ENCODE assay signal across 19 cellular contexts in genomic region chr3:108391917-108392585, GRCh38.
A peak's percentile ranks its signal among the peaks of the same experiment; 100 is the strongest.
DNase-seq lines count a peak whose midpoint lies in the region; ATAC-seq and TF ChIP-seq lines count a peak whose summit lies in the region.
"Had no signal": no experiment of that assay in that cellular context is flagged by ENCODE, and none has a peak within 500 bp of the region (broad histone marks: within the 10 kb centered on the region; RNA-seq: fewer than 3 reads in every experiment).

No MANE protein-coding gene starts in this region.

- TF ChIP-seq CTCF in astrocyte of the cerebellum (IDR thresholded peaks at IDR 0.05; ENCODE audit: low read depth, low read length, missing control alignments) = no peak

- DNase-seq in AG20443 (ENCODE audit: low spot score) = peak; percentile 27
- DNase-seq in NCI-H1694 (lab: John Stamatoyannopoulos, UW) = peak; percentile 64
- DNase-seq in astrocyte of the cerebellum (ENCODE audit: low read depth) = peak; percentile 84
- peak; percentile 38 for DNase-seq in fibroblast of the conjunctiva (ENCODE audit: low read depth)
- no peak for DNase-seq in stimulated activated CD4-positive, alpha-beta T cell treated with anti-CD3 and anti-CD28 coated beads, Interleukin-4, amount 100 ng/mL, for 24 hours
- no peak for DNase-seq in GM19240 (ENCODE audit: insufficient read length, low spot score)
- no peak for DNase-seq in SIG-M5 (lab: John Stamatoyannopoulos, UW)
- DNase-seq: activated effector memory CD4-positive, alpha-beta T cell treated with anti-CD3 and anti-CD28 coated beads, Interleukin-2, amount 50 U/mL, for 16 hours; aorta; Caco-2; effector CD8-positive, alpha-beta T cell; Kasumi-1; mesendoderm; NCI-H2081 treated with DMSO at 0.1 percent for 48 hours; upper lobe of right lung had no signal

- H3K4me3 ChIP-seq in astrocyte of the cerebellum (ENCODE audit: low read depth, low read length) = no peak overlapping the region
- H3K4me3 ChIP-seq: gastroesophageal sphincter, SJSA1, upper lobe of right lung had no signal

- in situ Hi-C loops in astrocyte of the cerebellum (cut with HindIII; ENCODE audit: low sequenced_read_pairs) = no loop called here

- no peak for ATAC-seq in GM18907 (IDR thresholded peaks at IDR 0.05; ENCODE audit: unreplicated experiment)
- ATAC-seq: gastroesophageal sphincter; stimulated activated effector memory CD8-positive, alpha-beta T cell treated with anti-CD3 and anti-CD28 coated beads, Interleukin-12 subunit alpha, Interleukin-12 subunit beta, amount 100 ng/mL, for 72 hours; upper lobe of right lung had no signal

Comparison
In these comparisons a context has a peak if more than half of its experiments do, and no peak if none do; other contexts are left out.
1. DNase-seq: peak in AG20443 (single experiment), NCI-H1694 (single experiment), astrocyte of the cerebellum (single experiment) and fibroblast of the conjunctiva (single experiment); none in stimulated activated CD4-positive, alpha-beta T cell treated with anti-CD3 and anti-CD28 coated beads, Interleukin-4, amount 100 ng/mL, for 24 hours (single experiment), GM19240 (single experiment) and SIG-M5 (single experiment).